14 cellular contexts compared by ENCODE assay signal in the genomic region with DNA sequence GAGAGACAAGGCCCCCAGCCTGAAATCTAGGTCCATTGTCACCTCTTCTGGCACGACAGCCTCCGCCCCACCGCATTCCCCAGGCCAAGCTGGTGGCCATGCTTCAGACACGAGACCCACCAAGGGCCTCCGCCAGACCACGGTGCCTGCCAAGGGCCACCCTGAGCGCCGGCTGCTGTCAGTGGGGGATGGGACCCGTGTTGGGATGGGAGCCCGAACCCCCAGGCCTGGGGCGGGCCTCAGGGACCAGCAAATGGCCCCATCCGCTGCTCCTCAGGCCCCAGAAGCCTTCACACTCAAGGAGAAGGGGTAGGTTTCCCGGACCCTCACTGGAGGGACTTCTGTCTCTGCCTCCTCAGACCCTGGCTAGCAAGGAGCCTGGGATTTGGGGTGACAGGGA. TPM values are rescaled to one million over a fixed set of nuclear protein-coding genes. Genes with fewer than 3 reads are reported as not detected.
DNase-seq lines count a peak whose midpoint lies in the region; FAIRE-seq and TF ChIP-seq lines count a peak whose summit lies in the region.
"Had no signal": no experiment of that assay in that cellular context is flagged by ENCODE, and none has a peak within 500 bp of the region (broad histone marks: within the 10 kb centered on the region; RNA-seq: fewer than 3 reads in every experiment).

No MANE protein-coding gene starts in this region.

- no peak for FAIRE-seq in urothelium cell line (lab: Jason Lieb, UNC)
- FAIRE-seq: A204.1 had no signal

- H3K27me3 ChIP-seq in MG63 (no peaks in the 10 kb centered on the region), mammary epithelial cell (ENCODE audit: insufficient read depth, low read length) (no peaks in the 10 kb centered on the region), neuronal stem cell (ENCODE audit: control insufficient read depth in 3 of 3, insufficient read depth in 3 of 3, low read depth in 1 of 3, low read length in 3 of 3) (no peaks in the 10 kb centered on the region), esophagus squamous epithelium (no peaks in the 10 kb centered on the region)
- H3K27me3 ChIP-seq: upper lobe of right lung had no signal

- H4K8ac ChIP-seq in neuronal stem cell (ENCODE audit: low read depth, low read length) = no peak overlapping the region

- 86% methylated on average over 10 of the region's 13 CpGs for WGBS in mammary epithelial cell (ENCODE audit: low coverage, missing lambda C conversion rate)
- no CpG with 5 or more reads among the region's 13 CpGs for WGBS in neuronal stem cell (ENCODE audit: extremely low coverage in 2 of 2, insufficient read length in 2 of 2, insufficient replicate concordance in 1 of 2), 2 donors
- 17% methylated on average over 1 of the region's 13 CpGs; no CpG with 5 or more reads in 1 of the 2 donors for WGBS in esophagus squamous epithelium, 2 donors

- H3K9me3 ChIP-seq in MG63 = no peaks in the 10 kb centered on the region
- H3K9me3 ChIP-seq in mammary epithelial cell (replicated peaks; ENCODE audit: insufficient read depth, low read length) = no peaks in the 10 kb centered on the region
- no peaks in the 10 kb centered on the region for H3K9me3 ChIP-seq in neuronal stem cell (replicated peaks in 1 of 2; ENCODE audit: control insufficient read depth in 2 of 2, insufficient read depth in 1 of 2, low read depth in 1 of 2, low read length in 2 of 2)
- no peaks in the 10 kb centered on the region for H3K9me3 ChIP-seq in esophagus squamous epithelium
- H3K9me3 ChIP-seq: neutrophil, upper lobe of right lung had no signal

- no peak for TF ChIP-seq POLR2A in esophagus squamous epithelium (IDR thresholded peaks at IDR 0.05)

- H2BK5ac ChIP-seq in neuronal stem cell (ENCODE audit: low read length) = no peak overlapping the region

- H3K36me3 ChIP-seq in MG63 (peaks cover 32% of the 10 kb centered on the region), mammary epithelial cell (ENCODE audit: insufficient read depth, low read length) (peaks cover 4% of the 10 kb centered on the region), neuronal stem cell (replicated peaks in 1 of 2; ENCODE audit: control insufficient read depth in 2 of 2, insufficient read depth in 2 of 2, low read length in 2 of 2) (peaks cover 39 to 61% of the 10 kb centered on the region in 2 donors), esophagus squamous epithelium (peaks cover 0 to 16% (median 0%) of the 10 kb centered on the region in 3 donors)
- H3K36me3 ChIP-seq: upper lobe of right lung had no signal

- peaks cover 16% of the 10 kb centered on the region for H3K4me1 ChIP-seq in mammary epithelial cell (ENCODE audit: insufficient read depth, low read length)
- peaks cover 13 to 19% of the 10 kb centered on the region in 2 donors for H3K4me1 ChIP-seq in neuronal stem cell (ENCODE audit: control insufficient read depth in 2 of 2, insufficient read depth in 1 of 2, low read depth in 1 of 2, low read length in 2 of 2)
- peaks cover 10 to 25% (median 13%) of the 10 kb centered on the region in 3 donors for H3K4me1 ChIP-seq in esophagus squamous epithelium

- no peak overlapping the region for H3K27ac ChIP-seq in mammary epithelial cell (ENCODE audit: insufficient read depth, low read depth, low read length)
- no peak overlapping the region for H3K27ac ChIP-seq in neuronal stem cell (replicated peaks; ENCODE audit: low read length)
- no peak overlapping the region for H3K27ac ChIP-seq in esophagus squamous epithelium
- H3K27ac ChIP-seq: neutrophil, upper lobe of right lung had no signal

- TF ChIP-seq CTCF in mammary epithelial cell (conservative IDR thresholded peaks at IDR 0.05 in 1 of 2, IDR thresholded peaks at IDR 0.05 in 1 of 2; ENCODE audit: extremely low read depth in 1 of 2, insufficient read depth in 1 of 2, low read depth in 1 of 2, low read length in 2 of 2) = no peak
- no peak for TF ChIP-seq CTCF in esophagus squamous epithelium (IDR thresholded peaks at IDR 0.05)

- H3K9me3 Mint-ChIP-seq in T-helper 2 cell treated with Interferon-gamma antibody and Interleukin-4, amounts not matched to agents 5 μg/mL and 100 μg/mL, for 36 hours = no peaks in the 10 kb centered on the region

- H4K91ac ChIP-seq in neuronal stem cell (ENCODE audit: low read depth, low read length, poor library complexity) = no peak overlapping the region

- no peak overlapping the region for H3K4ac ChIP-seq in neuronal stem cell (ENCODE audit: low read length)

- peak overlapping the region; percentile 67 for H3K4me3 Mint-ChIP-seq in T-helper 2 cell treated with Interferon-gamma antibody and Interleukin-4, amounts not matched to agents 5 μg/mL and 100 μg/mL, for 36 hours

- intact Hi-C loops in mammary epithelial cell (cut with micrococcal nuclease) (no loop called here), esophagus squamous epithelium (cut with DNase I) (no loop called here)

- H3K4me2 ChIP-seq in mammary epithelial cell (ENCODE audit: insufficient read depth, low read depth, low read length) = peak overlapping the region; percentile 95
- H3K4me2 ChIP-seq in neuronal stem cell (ENCODE audit: insufficient read depth, low read length, poor library complexity, severe bottlenecking) = peak overlapping the region; percentile 89

- no peaks in the 10 kb centered on the region for H3K27me3 Mint-ChIP-seq in T-helper 2 cell treated with Interferon-gamma antibody and Interleukin-4, amounts not matched to agents 5 μg/mL and 100 μg/mL, for 36 hours (ENCODE audit: low read depth)

- no peak overlapping the region for H2BK120ac ChIP-seq in neuronal stem cell (ENCODE audit: low read depth, low read length)

- H2AFZ ChIP-seq in mammary epithelial cell (ENCODE audit: low read depth, low read length) = no peak overlapping the region
- H2AFZ ChIP-seq in neuronal stem cell (ENCODE audit: low read length) = no peak overlapping the region

- CTCF ChIA-PET in mammary epithelial cell (lab: Charles Lee; ENCODE audit: low non-redundant PET) = no interaction called here

- BruUV-seq in mammary epithelial cell (replicated peaks; lab: Mats Ljungman, UMichigan) = no TSS peak

- peak overlapping the region; percentile 75 for H2AK5ac ChIP-seq in neuronal stem cell (ENCODE audit: low read depth, low read length)

- no peak overlapping the region for H3K14ac ChIP-seq in neuronal stem cell (ENCODE audit: low read length)

- H2BK12ac ChIP-seq in neuronal stem cell (ENCODE audit: low read length) = no peak overlapping the region

- no peak overlapping the region for H3K27ac Mint-ChIP-seq in T-helper 2 cell treated with Interferon-gamma antibody and Interleukin-4, amounts not matched to agents 5 μg/mL and 100 μg/mL, for 36 hours

- peaks cover 4% of the 10 kb centered on the region for H3K4me1 Mint-ChIP-seq in T-helper 2 cell treated with Interferon-gamma antibody and Interleukin-4, amounts not matched to agents 5 μg/mL and 100 μg/mL, for 36 hours (ENCODE audit: low read depth)

- no peaks in the 10 kb centered on the region for H4K20me1 ChIP-seq in mammary epithelial cell (ENCODE audit: insufficient read depth, low read length)

- H3K23ac ChIP-seq in neuronal stem cell (ENCODE audit: low read depth, low read length, poor library complexity) = peak overlapping the region; percentile 25

- H3K4me3 ChIP-seq in MG63 (peak overlapping the region; percentile 60), mammary epithelial cell (replicated peaks in 1 of 3; ENCODE audit: insufficient read depth in 1 of 3, low read depth in 2 of 3, low read length in 3 of 3) (peak overlapping the region in 1 of 3 experiments; percentile 55), neuronal stem cell (ENCODE audit: low read length in 2 of 2) (peak overlapping the region; percentile 67 to 92), esophagus squamous epithelium (no peak overlapping the region)

- in situ Hi-C loops in mammary epithelial cell (cut with MboI; ENCODE audit: low sequenced_read_pairs in 2 of 2) = no loop called here

- dilution Hi-C loops in mammary epithelial cell (cut with HindIII; ENCODE audit: low sequenced_read_pairs) = no loop called here

- H3K9ac ChIP-seq in mammary epithelial cell (ENCODE audit: insufficient read depth, low read length) = no peak overlapping the region
- H3K9ac ChIP-seq in neuronal stem cell (ENCODE audit: low read depth, low read length, poor library complexity) = peak overlapping the region; percentile 2

- no peak overlapping the region for H2BK15ac ChIP-seq in neuronal stem cell (ENCODE audit: low read length)

- peak overlapping the region; percentile 31 for H3K18ac ChIP-seq in neuronal stem cell (ENCODE audit: low read length)

- H3K79me1 ChIP-seq in neuronal stem cell (ENCODE audit: low read depth, low read length) = peaks cover 19% of the 10 kb centered on the region

- no peak for DNase-seq in T-helper 2 cell treated with Interferon-gamma antibody and Interleukin-4, amounts not matched to agents 5 μg/mL and 100 μg/mL, for 36 hours (ENCODE audit: low spot score)
- DNase-seq in T-helper 2 cell = no peak
- DNase-seq in MG63 = no peak
- no peak for DNase-seq in mammary epithelial cell
- DNase-seq in neuronal stem cell (ENCODE audit: low spot score) = no peak
- DNase-seq in GF-D8 (lab: John Stamatoyannopoulos, UW) = no peak
- DNase-seq in urothelium cell line (ENCODE audit: low spot score) = no peak
- DNase-seq in esophagus squamous epithelium (lab: John Stamatoyannopoulos, UW) = no peak
- DNase-seq: head of caudate nucleus, NCI-H1105, OCI-M1, upper lobe of right lung had no signal

- H3K36me3 Mint-ChIP-seq in T-helper 2 cell treated with Interferon-gamma antibody and Interleukin-4, amounts not matched to agents 5 μg/mL and 100 μg/mL, for 36 hours (ENCODE audit: low read depth) = peaks cover 18% of the 10 kb centered on the region

- no peaks in the 10 kb centered on the region for H3K79me2 ChIP-seq in mammary epithelial cell (ENCODE audit: insufficient read depth, low read length)

RNA-seq across cellular contexts. Expression of gene TEDC2, which starts 1.0 kb away (rescaled TPM):
- total RNA-seq in MG63 (2014; rRNA removed; shearing (Covaris generic); ENCODE audit: low replicate concordance) = 32.3 and 38.6 TPM in 2 replicates
- total RNA-seq in mammary epithelial cell (1 to 10 TPM; 1.8 to 7.2 TPM), esophagus squamous epithelium (10 to 100 TPM in 1 of 4 donors, 1 to 10 TPM in 3; 1.1 to 12.3 (median 4.4) TPM)
- polyA plus RNA-seq in mammary epithelial cell = 6.5 TPM
- 8.1 TPM for polyA minus RNA-seq in mammary epithelial cell
- 31.4 TPM for polyA plus RNA-seq in neuronal stem cell (2013, experiment 1 of 2)
- polyA plus RNA-seq in neuronal stem cell (2013, experiment 2 of 2) = 29.6 TPM
- total RNA-seq: upper lobe of right lung had no signal

RNA-seq across cellular contexts. Expression of gene NTN3, which starts 10.2 kb away (rescaled TPM):
- total RNA-seq in MG63 (2014; rRNA removed; shearing (Covaris generic); ENCODE audit: low replicate concordance) = not detected in 2 replicates
- under 1 TPM in 1 of 2 donors, not detected in 1; under 0.01 TPM for total RNA-seq in mammary epithelial cell
- not detected for polyA plus RNA-seq in mammary epithelial cell
- not detected for polyA minus RNA-seq in mammary epithelial cell
- 0.96 TPM for polyA plus RNA-seq in neuronal stem cell (2013, experiment 1 of 2)
- polyA plus RNA-seq in neuronal stem cell (2013, experiment 2 of 2) = 1.1 TPM
- total RNA-seq in esophagus squamous epithelium = under 1 TPM in 1 of 4 donors, not detected in 3; 0.38 TPM
- total RNA-seq: upper lobe of right lung had no signal

RNA-seq across cellular contexts. Expression of gene TBC1D24, which starts 14.0 kb away (rescaled TPM):
- 12.9 and 14.8 TPM in 2 replicates for total RNA-seq in MG63 (2014; rRNA removed; shearing (Covaris generic); ENCODE audit: low replicate concordance)
- total RNA-seq in mammary epithelial cell = 10 to 100 TPM; 11.4 to 12.3 TPM
- polyA plus RNA-seq in mammary epithelial cell = 5.6 TPM
- polyA minus RNA-seq in mammary epithelial cell = 8.3 TPM
- polyA plus RNA-seq in neuronal stem cell (2013, experiment 1 of 2) = 7.1 TPM
- 7.2 TPM for polyA plus RNA-seq in neuronal stem cell (2013, experiment 2 of 2)
- total RNA-seq in esophagus squamous epithelium = 1 to 10 TPM; 3.1 to 4.6 (median 3.7) TPM

RNA-seq across cellular contexts. Expression of gene CCNF, which starts 31.7 kb away (rescaled TPM):
- 33.3 and 35.9 TPM in 2 replicates for total RNA-seq in MG63 (2014; rRNA removed; shearing (Covaris generic); ENCODE audit: low replicate concordance)
- total RNA-seq in mammary epithelial cell (10 to 100 TPM in 1 of 2 donors, 1 to 10 TPM in 1; 5.7 to 22.7 TPM), esophagus squamous epithelium (10 to 100 TPM in 2 of 4 donors, 1 to 10 TPM in 2; 5.9 to 18.6 (median 10.2) TPM)
- polyA plus RNA-seq in mammary epithelial cell = 21.4 TPM
- 76.4 TPM for polyA minus RNA-seq in mammary epithelial cell
- 26.8 TPM for polyA plus RNA-seq in neuronal stem cell (2013, experiment 1 of 2)
- polyA plus RNA-seq in neuronal stem cell (2013, experiment 2 of 2) = 26.7 TPM

RNA-seq across cellular contexts. Expression of gene ATP6V0C, which starts 52.8 kb away (rescaled TPM):
- total RNA-seq in MG63 (2014; rRNA removed; shearing (Covaris generic); ENCODE audit: low replicate concordance) = 15.0 and 19.4 TPM in 2 replicates
- total RNA-seq in mammary epithelial cell = 100 to 1,000 TPM in 1 of 2 donors, 10 to 100 TPM in 1; 41.5 to 250 TPM
- 95.2 TPM for polyA plus RNA-seq in mammary epithelial cell
- polyA minus RNA-seq in mammary epithelial cell = 81.4 TPM
- polyA plus RNA-seq in neuronal stem cell (2013, experiment 1 of 2) = 244 TPM
- polyA plus RNA-seq in neuronal stem cell (2013, experiment 2 of 2) = 240 TPM
- total RNA-seq in esophagus squamous epithelium = 100 to 1,000 TPM in 2 of 4 donors, 10 to 100 TPM in 2; 70.8 to 196 (median 125) TPM

Comparison
In these comparisons a context has a peak if more than half of its experiments do, and no peak if none do; other contexts are left out.
1. H3K4me3 ChIP-seq: peak in MG63 (single experiment) and neuronal stem cell (2 of 2); none in esophagus squamous epithelium (0 of 4).